ENCODE assay signal across 26 cellular contexts in the genomic region with DNA sequence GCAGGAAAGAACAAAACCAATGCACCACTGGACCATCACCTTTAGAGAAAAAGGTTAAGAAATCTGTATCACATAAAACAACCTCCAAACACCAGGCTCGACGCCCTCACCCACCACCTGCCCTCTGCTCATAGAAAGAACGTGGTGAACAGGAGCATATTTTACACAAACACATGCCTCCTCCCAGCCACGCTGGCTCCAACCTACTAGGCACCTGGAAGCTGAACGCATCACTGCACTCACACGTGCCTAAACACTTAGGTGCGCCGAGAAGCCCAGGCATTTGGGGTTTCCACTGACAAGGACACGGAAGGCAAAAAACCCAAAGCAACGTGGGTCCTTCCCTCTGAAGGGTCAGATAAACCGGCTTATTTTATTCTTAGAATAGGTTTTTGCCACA. TPM values are rescaled to one million over a fixed set of nuclear protein-coding genes. Genes with fewer than 3 reads are reported as not detected.
DNase-seq lines count a peak whose midpoint lies in the region; ATAC-seq and TF ChIP-seq lines count a peak whose summit lies in the region.
"Had no signal": no experiment of that assay in that cellular context is flagged by ENCODE, and none has a peak within 500 bp of the region (broad histone marks: within the 10 kb centered on the region; RNA-seq: fewer than 3 reads in every experiment).

No MANE protein-coding gene starts in this region.

- peak overlapping the region; percentile 51 for H3K4me3 Mint-ChIP-seq in endothelial cell (ENCODE audit: unreplicated experiment)
- H3K4me3 Mint-ChIP-seq: activated CD4-positive, alpha-beta T cell treated with anti-CD3 and anti-CD28 coated beads for 36 hours; activated naive CD8-positive, alpha-beta T cell treated with anti-CD3 and anti-CD28 coated beads for 36 hours; CD14-positive monocyte; mesothelial cell of epicardium; stimulated activated naive B cell treated with anti-CD40 and anti-IgM and Interleukin-4, amounts not matched to agents 10 μg/mL and 1 μg/mL and 100 μg/mL, for 72 hours had no signal

- H3K27ac Mint-ChIP-seq in endothelial cell (ENCODE audit: unreplicated experiment): no peak overlapping the region
- H3K27ac Mint-ChIP-seq: activated CD4-positive, alpha-beta T cell treated with anti-CD3 and anti-CD28 coated beads for 36 hours; activated naive CD8-positive, alpha-beta T cell treated with anti-CD3 and anti-CD28 coated beads for 36 hours; CD14-positive monocyte; mesothelial cell of epicardium; progenitor cell of endocrine pancreas; stimulated activated naive B cell treated with anti-CD40 and anti-IgM and Interleukin-4, amounts not matched to agents 10 μg/mL and 1 μg/mL and 100 μg/mL, for 72 hours had no signal

- TF ChIP-seq CTCF in endothelial cell (IDR thresholded peaks at IDR 0.05; ENCODE audit: unreplicated experiment) (no peak), left lung (IDR thresholded peaks at IDR 0.05) (no peak)

- no peaks in the 10 kb centered on the region for H3K4me1 Mint-ChIP-seq in endothelial cell (ENCODE audit: unreplicated experiment)
- H3K4me1 Mint-ChIP-seq: activated CD4-positive, alpha-beta T cell treated with anti-CD3 and anti-CD28 coated beads for 36 hours; activated naive CD8-positive, alpha-beta T cell treated with anti-CD3 and anti-CD28 coated beads for 36 hours; CD14-positive monocyte had no signal

- H3K36me3 ChIP-seq in left lung: no peaks in the 10 kb centered on the region
- H3K36me3 ChIP-seq: ascending aorta, cardiac muscle cell, left ventricle myocardium inferior, right lobe of liver, suprapubic skin had no signal

- no peak overlapping the region for H3K27ac ChIP-seq in left lung
- H3K27ac ChIP-seq: ascending aorta, cardiac muscle cell, KMS-11, left ventricle myocardium inferior, right lobe of liver, suprapubic skin had no signal

- H3K27me3 Mint-ChIP-seq in endothelial cell (ENCODE audit: unreplicated experiment): peaks cover 7% of the 10 kb centered on the region
- H3K27me3 Mint-ChIP-seq: activated CD4-positive, alpha-beta T cell treated with anti-CD3 and anti-CD28 coated beads for 36 hours; activated naive CD8-positive, alpha-beta T cell treated with anti-CD3 and anti-CD28 coated beads for 36 hours; progenitor cell of endocrine pancreas had no signal

- intact Hi-C loops in left lung (cut with DNase I): no loop called here

- H3K27me3 ChIP-seq in left lung: peaks cover 0 to 14% of the 10 kb centered on the region in 2 donors
- H3K27me3 ChIP-seq: ascending aorta, cardiac muscle cell, right lobe of liver had no signal

- peaks cover 19% of the 10 kb centered on the region for H3K36me3 Mint-ChIP-seq in endothelial cell (ENCODE audit: low read depth, unreplicated experiment)
- H3K36me3 Mint-ChIP-seq: activated naive CD8-positive, alpha-beta T cell treated with anti-CD3 and anti-CD28 coated beads for 36 hours; CD14-positive monocyte; mesothelial cell of epicardium; stimulated activated naive B cell treated with anti-CD40 and anti-IgM and Interleukin-4, amounts not matched to agents 10 μg/mL and 1 μg/mL and 100 μg/mL, for 72 hours had no signal

- H3K4me1 ChIP-seq in left lung: no peaks in the 10 kb centered on the region
- H3K4me1 ChIP-seq: ascending aorta, left ventricle myocardium inferior, right lobe of liver, suprapubic skin had no signal

- no peak overlapping the region for H3K4me3 ChIP-seq in left lung
- H3K4me3 ChIP-seq: ascending aorta, cardiac muscle cell, GM12878, left ventricle myocardium inferior, right lobe of liver, suprapubic skin had no signal

- ATAC-seq in left lung: no peak
- ATAC-seq: activated CD4-positive, alpha-beta T cell treated with anti-CD3 and anti-CD28 coated beads for 36 hours; GM12878; right lobe of liver; stimulated activated naive B cell treated with anti-CD40 and anti-IgM and Interleukin-4, amounts not matched to agents 10 μg/mL and 1 μg/mL and 100 μg/mL, for 72 hours had no signal

- H3K9me3 ChIP-seq in left lung: no peaks in the 10 kb centered on the region
- H3K9me3 ChIP-seq: ascending aorta, left ventricle myocardium inferior, right lobe of liver, suprapubic skin had no signal

- H3K9me3 Mint-ChIP-seq in endothelial cell (ENCODE audit: unreplicated experiment): peaks cover 42% of the 10 kb centered on the region
- H3K9me3 Mint-ChIP-seq: activated naive CD8-positive, alpha-beta T cell treated with anti-CD3 and anti-CD28 coated beads for 36 hours; mesothelial cell of epicardium had no signal

- peak; percentile 47 for DNase-seq in DMS79 treated with DMSO at 0.1 percent for 48 hours (lab: John Stamatoyannopoulos, UW)
- DNase-seq in NCI-H1105 treated with DMSO at 0.1 percent for 48 hours (lab: John Stamatoyannopoulos, UW): peak; percentile 8
- peak; percentile 44 for DNase-seq in NCI-H510A treated with DMSO at 0.1 percent for 48 hours (lab: John Stamatoyannopoulos, UW)
- DNase-seq in endothelial cell (ENCODE audit: low spot score): no peak
- DNase-seq in stimulated activated naive CD4-positive, alpha-beta T cell treated with Interleukin-2 at 50 U/mL for 16 hours (lab: John Stamatoyannopoulos, UW): no peak
- no peak for DNase-seq in left lung
- DNase-seq in stimulated activated CD8-positive, alpha-beta memory T cell treated with anti-CD3 and anti-CD28 coated beads, Interleukin-4, amount 100 ng/mL, for 48 hours: no peak
- DNase-seq: activated CD4-positive, alpha-beta T cell treated with anti-CD3 and anti-CD28 coated beads for 36 hours; activated naive CD8-positive, alpha-beta T cell treated with anti-CD3 and anti-CD28 coated beads for 36 hours; activated T-cell treated with anti-CD3 and anti-CD28 coated beads for 4 hours; left ventricle myocardium inferior; MM.1S; naive B cell; NCI-H1694 treated with DMSO at 0.1 percent for 48 hours; right lobe of liver; stimulated activated CD4-positive, alpha-beta T cell treated with anti-CD3 and anti-CD28 coated beads, Interleukin-4, amount 100 ng/mL, for 4 hours; stimulated activated naive B cell treated with anti-CD40 and anti-IgM and Interleukin-4, amounts not matched to agents 10 μg/mL and 1 μg/mL and 100 μg/mL, for 72 hours; T-helper 2 cell had no signal

RNA-seq across cellular contexts. Expression of a gene that starts 56.0 kb away (rescaled TPM):
- total RNA-seq in endothelial cell (ENCODE audit: unreplicated experiment) (0.18 TPM), left lung (1 to 10 TPM; 4.0 to 6.9 TPM)
- total RNA-seq: cardiac muscle cell, GM12878 had no signal

Comparison
In these comparisons a context has a peak if more than half of its experiments do, and no peak if none do; other contexts are left out.
1. DNase-seq: peak in DMS79 treated with DMSO at 0.1 percent for 48 hours (single experiment), NCI-H1105 treated with DMSO at 0.1 percent for 48 hours (single experiment) and NCI-H510A treated with DMSO at 0.1 percent for 48 hours (single experiment); none in endothelial cell (single experiment), stimulated activated naive CD4-positive, alpha-beta T cell treated with Interleukin-2 at 50 U/mL for 16 hours (single experiment), left lung (0 of 2) and stimulated activated CD8-positive, alpha-beta memory T cell treated with anti-CD3 and anti-CD28 coated beads, Interleukin-4, amount 100 ng/mL, for 48 hours (single experiment).